ENCODE assay signal across 1 cellular context in the genomic region with DNA sequence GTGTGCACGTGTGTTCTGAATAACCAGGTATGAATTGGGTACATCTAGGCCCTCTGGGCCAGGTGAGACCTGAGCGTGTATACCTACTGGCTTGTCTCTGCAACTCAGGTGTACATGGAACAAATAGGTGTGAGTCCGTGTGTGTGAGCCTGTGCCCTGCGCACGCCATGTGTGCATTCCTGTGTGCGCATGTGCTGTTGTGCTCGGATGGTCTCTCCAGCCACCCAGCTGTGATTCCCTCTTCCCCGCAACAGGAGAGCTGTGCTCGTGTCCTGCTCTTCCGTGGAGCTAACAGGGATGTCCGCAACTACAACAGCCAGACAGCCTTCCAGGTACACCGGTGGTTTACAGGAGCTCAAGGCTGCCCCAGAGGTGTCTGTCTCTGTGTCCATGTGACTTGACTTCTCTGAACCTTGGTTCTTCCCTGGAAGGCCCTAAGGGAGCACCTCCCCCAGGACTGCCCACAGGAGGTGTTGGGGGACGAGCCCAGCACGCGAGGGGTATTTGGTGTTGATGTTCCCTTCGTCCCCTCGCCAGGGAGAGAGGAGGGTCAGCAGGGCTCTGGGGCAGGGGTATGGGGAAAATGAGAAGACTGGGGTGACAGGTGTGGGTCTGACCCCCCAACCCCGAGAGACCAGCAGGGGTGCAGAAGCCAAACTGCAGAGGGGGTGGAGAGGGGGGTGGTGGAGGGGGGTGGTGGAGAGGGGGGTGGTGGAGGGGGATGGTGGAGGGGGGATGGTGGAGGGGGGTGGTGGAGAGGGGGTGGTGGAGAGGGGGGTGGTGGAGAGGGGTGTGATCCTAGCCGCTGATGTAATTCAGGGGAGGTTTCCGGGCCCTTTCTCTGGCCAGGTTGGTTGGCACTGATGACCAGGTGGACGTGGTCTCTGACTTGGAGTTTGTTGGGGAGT.
TF ChIP-seq lines count a peak whose summit lies in the region.

No MANE protein-coding gene starts in this region.

TF ChIP-seq in GM12878, 131 proteins besides CTCF, POLR2A, EP300 and RAD21:
- TF ChIP-seq HCFC1 (IDR thresholded peaks at IDR 0.05; ENCODE audit: low read length) = no peak
- TF ChIP-seq KLF5 (IDR thresholded peaks at IDR 0.05; ENCODE audit: partially characterized antibody) = no peak
- TF ChIP-seq MLLT1 (IDR thresholded peaks at IDR 0.05) = no peak
- TF ChIP-seq TARDBP (IDR thresholded peaks at IDR 0.05; ENCODE audit: borderline replicate concordance) = no peak
- TF ChIP-seq, protein P1, sequence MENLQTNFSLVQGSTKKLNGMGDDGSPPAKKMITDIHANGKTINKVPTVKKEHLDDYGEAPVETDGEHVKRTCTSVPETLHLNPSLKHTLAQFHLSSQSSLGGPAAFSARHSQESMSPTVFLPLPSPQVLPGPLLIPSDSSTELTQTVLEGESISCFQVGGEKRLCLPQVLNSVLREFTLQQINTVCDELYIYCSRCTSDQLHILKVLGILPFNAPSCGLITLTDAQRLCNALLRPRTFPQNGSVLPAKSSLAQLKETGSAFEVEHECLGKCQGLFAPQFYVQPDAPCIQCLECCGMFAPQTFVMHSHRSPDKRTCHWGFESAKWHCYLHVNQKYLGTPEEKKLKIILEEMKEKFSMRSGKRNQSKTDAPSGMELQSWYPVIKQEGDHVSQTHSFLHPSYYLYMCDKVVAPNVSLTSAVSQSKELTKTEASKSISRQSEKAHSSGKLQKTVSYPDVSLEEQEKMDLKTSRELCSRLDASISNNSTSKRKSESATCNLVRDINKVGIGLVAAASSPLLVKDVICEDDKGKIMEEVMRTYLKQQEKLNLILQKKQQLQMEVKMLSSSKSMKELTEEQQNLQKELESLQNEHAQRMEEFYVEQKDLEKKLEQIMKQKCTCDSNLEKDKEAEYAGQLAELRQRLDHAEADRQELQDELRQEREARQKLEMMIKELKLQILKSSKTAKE (IDR thresholded peaks at IDR 0.05; ENCODE audit: low read depth, poor library complexity, severe bottlenecking) = no peak
- TF ChIP-seq ZBTB40 (IDR thresholded peaks at IDR 0.05; ENCODE audit: borderline replicate concordance) = no peak
- TF ChIP-seq NRF1 (conservative IDR thresholded peaks at IDR 0.05; ENCODE audit: low read depth, low read length) = no peak
- no peak for TF ChIP-seq ZSCAN29 (IDR thresholded peaks at IDR 0.05)
- TF ChIP-seq CREM (IDR thresholded peaks at IDR 0.05; ENCODE audit: low read depth) = no peak
- TF ChIP-seq NFYA (IDR thresholded peaks at IDR 0.05; ENCODE audit: borderline replicate concordance, low read depth, low read length) = no peak
- TF ChIP-seq HDGF (IDR thresholded peaks at IDR 0.05) = no peak
